In the genomic region with DNA sequence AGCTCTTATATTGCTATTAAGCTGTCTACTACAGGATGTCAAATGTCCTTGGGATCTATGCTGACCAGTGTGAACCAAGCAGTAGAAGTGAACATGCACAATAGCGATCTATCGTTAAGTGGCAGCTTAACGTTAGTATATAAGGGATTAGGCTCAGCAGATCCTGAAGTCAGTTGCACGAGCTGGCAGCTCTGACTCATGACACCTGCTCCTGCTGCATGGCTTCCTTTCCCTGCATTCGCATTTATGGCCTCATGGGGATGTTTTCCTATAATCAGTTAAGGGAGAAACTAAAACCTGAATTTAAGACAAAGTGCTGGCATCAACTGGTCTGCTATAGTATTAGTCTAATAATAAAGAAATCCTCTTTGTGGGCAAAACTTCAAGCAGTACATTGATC, we compare ENCODE assay signal across 11 cellular contexts.
"Had no signal": no experiment of that assay in that cellular context is flagged by ENCODE, and none has a peak within 500 bp of the region (broad histone marks: within the 10 kb centered on the region; RNA-seq: fewer than 3 reads in every experiment).

No MANE protein-coding gene starts in this region.

- H3K27ac ChIP-seq: ascending aorta, cardiac muscle cell, gastroesophageal sphincter, right atrium auricular region, transverse colon had no signal

- H3K4me1 ChIP-seq: ascending aorta, gastroesophageal sphincter, right atrium auricular region, transverse colon had no signal

- H3K9me3 Mint-ChIP-seq: stimulated activated memory B cell treated with anti-CD40 and anti-IgM and Interleukin-4, amounts not matched to agents 10 μg/mL and 1 μg/mL and 100 μg/mL, for 72 hours had no signal

- H3K27me3 Mint-ChIP-seq: stimulated activated memory B cell treated with anti-CD40 and anti-IgM and Interleukin-4, amounts not matched to agents 10 μg/mL and 1 μg/mL and 100 μg/mL, for 72 hours had no signal

- H3K9me3 ChIP-seq: ascending aorta, gastroesophageal sphincter, right atrium auricular region, transverse colon had no signal

- H3K4me3 ChIP-seq: ascending aorta, cardiac muscle cell, gastroesophageal sphincter, right atrium auricular region, transverse colon had no signal

- H3K4me3 Mint-ChIP-seq: stimulated activated memory B cell treated with anti-CD40 and anti-IgM and Interleukin-4, amounts not matched to agents 10 μg/mL and 1 μg/mL and 100 μg/mL, for 72 hours; T-helper 2 cell treated with Interferon-gamma antibody and Interleukin-4, amounts not matched to agents 5 μg/mL and 100 μg/mL, for 36 hours had no signal

- H3K36me3 ChIP-seq: cardiac muscle cell had no signal

- DNase-seq: activated CD4-positive, alpha-beta T cell treated with anti-CD3 and anti-CD28 coated beads, Interleukin-2, amount 50 U/mL, for 4 hours; activated CD4-positive, CD25-positive, alpha-beta regulatory T cell treated with anti-CD3 and anti-CD28 coated beads, Interleukin-2, amount 50 U/mL, for 72 hours; activated CD8-positive, alpha-beta memory T cell treated with anti-CD3 and anti-CD28 coated beads, Interleukin-2, amount 50 U/mL, for 48 hours; small intestine; transverse colon had no signal

- ATAC-seq: gastroesophageal sphincter; stimulated activated memory B cell treated with anti-CD40 and anti-IgM and Interleukin-4, amounts not matched to agents 10 μg/mL and 1 μg/mL and 100 μg/mL, for 72 hours had no signal

- H3K27ac Mint-ChIP-seq: stimulated activated memory B cell treated with anti-CD40 and anti-IgM and Interleukin-4, amounts not matched to agents 10 μg/mL and 1 μg/mL and 100 μg/mL, for 72 hours; T-helper 2 cell treated with Interferon-gamma antibody and Interleukin-4, amounts not matched to agents 5 μg/mL and 100 μg/mL, for 36 hours had no signal

- H3K27me3 ChIP-seq: ascending aorta, cardiac muscle cell, gastroesophageal sphincter, right atrium auricular region, transverse colon had no signal
